Comparison of ENCODE assay signal across 25 cellular contexts in genomic region chr4:126242679-126243390, GRCh38.
DNase-seq lines count a peak whose midpoint lies in the region; ATAC-seq and TF ChIP-seq lines count a peak whose summit lies in the region.
"Had no signal": no experiment of that assay in that cellular context is flagged by ENCODE, and none has a peak within 500 bp of the region (broad histone marks: within the 10 kb centered on the region; RNA-seq: fewer than 3 reads in every experiment).

No MANE protein-coding gene starts in this region.

- no peak for DNase-seq in Right ventricle myocardium inferior (ENCODE audit: missing footprints)
- DNase-seq in cardiac septum (ENCODE audit: low spot score), result no peak
- peak; percentile 3 for DNase-seq in fibroblast of gingiva (ENCODE audit: low read depth)
- peak in 1 of 3 donors; percentile 36 for DNase-seq in right lobe of liver
- no peak for DNase-seq in COR-L47 (lab: John Stamatoyannopoulos, UW)
- no peak for DNase-seq in activated T-cell treated with anti-CD3 and anti-CD28 coated beads, Interleukin-2, amount 50 U/mL, for 24 hours
- DNase-seq in DMS79 treated with DMSO at 0.1 percent for 48 hours (lab: John Stamatoyannopoulos, UW), result no peak
- DNase-seq: activated CD4-positive, alpha-beta memory T cell treated with anti-CD3 and anti-CD28 coated beads for 36 hours; activated T-cell treated with anti-CD3 and anti-CD28 coated beads, Interleukin-2, amount 50 U/mL, for 4 hours; body of pancreas; cortex of kidney; GOT3; hippocampal formation; islet precursor cell; MV-4-11; NCI-H2029; NCI-H510A treated with DMSO at 0.1 percent for 48 hours; SHP77 treated with DMSO at 0.1 percent for 48 hours; stimulated activated naive B cell treated with anti-CD40 and anti-IgM and Interleukin-4, amounts not matched to agents 10 μg/mL and 1 μg/mL and 100 μg/mL, for 72 hours had no signal

- TF ChIP-seq CTCF in right lobe of liver (IDR thresholded peaks at IDR 0.05), result no peak

- no peak for TF ChIP-seq POLR2A in right lobe of liver (IDR thresholded peaks at IDR 0.05)

- no peaks in the 10 kb centered on the region for H3K27me3 Mint-ChIP-seq in activated T-cell treated with anti-CD3 and anti-CD28 coated beads, Interleukin-2, amount 50 U/mL, for 24 hours
- H3K27me3 Mint-ChIP-seq: activated CD4-positive, alpha-beta memory T cell treated with anti-CD3 and anti-CD28 coated beads for 36 hours; activated naive CD8-positive, alpha-beta T cell; memory B cell; natural killer cell treated with Interleukin-12 subunit alpha and Interleukin-12 subunit beta and Interleukin-15 and Interleukin-18, amount 100 ng/mL, for 72 hours; stimulated activated naive B cell treated with anti-CD40 and anti-IgM and Interleukin-4, amounts not matched to agents 10 μg/mL and 1 μg/mL and 100 μg/mL, for 72 hours had no signal

- no peak overlapping the region for H3K4me3 Mint-ChIP-seq in activated T-cell treated with anti-CD3 and anti-CD28 coated beads, Interleukin-2, amount 50 U/mL, for 24 hours
- H3K4me3 Mint-ChIP-seq: activated CD4-positive, alpha-beta memory T cell treated with anti-CD3 and anti-CD28 coated beads for 36 hours; activated naive CD8-positive, alpha-beta T cell; activated T-cell treated with anti-CD3 and anti-CD28 coated beads, Interleukin-2, amount 50 U/mL, for 4 hours; memory B cell; natural killer cell treated with Interleukin-12 subunit alpha and Interleukin-12 subunit beta and Interleukin-15 and Interleukin-18, amount 100 ng/mL, for 72 hours; stimulated activated naive B cell treated with anti-CD40 and anti-IgM and Interleukin-4, amounts not matched to agents 10 μg/mL and 1 μg/mL and 100 μg/mL, for 72 hours had no signal

- ATAC-seq in Right ventricle myocardium inferior (peak; percentile 92), right lobe of liver (peak; percentile 25 to 72 (median 40)), GM21528 (IDR thresholded peaks at IDR 0.05; ENCODE audit: low FRiP score, unreplicated experiment) (no peak)
- ATAC-seq: activated T-cell treated with anti-CD3 and anti-CD28 coated beads, Interleukin-2, amount 50 U/mL, for 4 hours; body of pancreas; natural killer cell treated with Interleukin-12 subunit alpha and Interleukin-12 subunit beta and Interleukin-15 and Interleukin-18, amount 100 ng/mL, for 72 hours; stimulated activated naive B cell treated with anti-CD40 and anti-IgM and Interleukin-4, amounts not matched to agents 10 μg/mL and 1 μg/mL and 100 μg/mL, for 72 hours had no signal

- H3K4me1 Mint-ChIP-seq in activated T-cell treated with anti-CD3 and anti-CD28 coated beads, Interleukin-2, amount 50 U/mL, for 24 hours (ENCODE audit: low read depth), result no peaks in the 10 kb centered on the region
- H3K4me1 Mint-ChIP-seq: memory B cell; stimulated activated naive B cell treated with anti-CD40 and anti-IgM and Interleukin-4, amounts not matched to agents 10 μg/mL and 1 μg/mL and 100 μg/mL, for 72 hours had no signal

- H3K27ac ChIP-seq in right lobe of liver, result no peak overlapping the region
- H3K27ac ChIP-seq: BLaER1 treated with 17β-estradiol and CSF1 and Interleukin-3, amounts not matched to agents 10 nM and 100 nM; body of pancreas; VCaP had no signal

- no peaks in the 10 kb centered on the region for H3K36me3 ChIP-seq in right lobe of liver
- H3K36me3 ChIP-seq: BLaER1 treated with 17β-estradiol and CSF1 and Interleukin-3, amounts not matched to agents 10 nM and 100 nM had no signal

- no peak overlapping the region for H3K4me3 ChIP-seq in right lobe of liver
- H3K4me3 ChIP-seq: BLaER1 treated with 17β-estradiol and CSF1 and Interleukin-3, amounts not matched to agents 10 nM and 100 nM; body of pancreas had no signal

- intact Hi-C loops in Right ventricle myocardium inferior (cut with DNase I) (no loop called here), cardiac septum (cut with DNase I) (loop anchor here (10.0 kb wide), 1 partner anchor 62 kb away; no protein-coding TSS in a partner anchor), right lobe of liver (cut with DNase I) (no loop called here)

- H3K9me3 Mint-ChIP-seq in activated T-cell treated with anti-CD3 and anti-CD28 coated beads, Interleukin-2, amount 50 U/mL, for 24 hours, result peaks cover 5% of the 10 kb centered on the region

- H3K9me3 ChIP-seq in right lobe of liver, result no peaks in the 10 kb centered on the region
- H3K9me3 ChIP-seq: body of pancreas had no signal

- H3K4me1 ChIP-seq in right lobe of liver, result no peaks in the 10 kb centered on the region
- H3K4me1 ChIP-seq: BLaER1 treated with 17β-estradiol and CSF1 and Interleukin-3, amounts not matched to agents 10 nM and 100 nM; body of pancreas had no signal

- H3K27ac Mint-ChIP-seq in activated T-cell treated with anti-CD3 and anti-CD28 coated beads, Interleukin-2, amount 50 U/mL, for 24 hours, result no peak overlapping the region
- H3K27ac Mint-ChIP-seq: activated CD4-positive, alpha-beta memory T cell treated with anti-CD3 and anti-CD28 coated beads for 36 hours; activated naive CD8-positive, alpha-beta T cell; memory B cell; natural killer cell treated with Interleukin-12 subunit alpha and Interleukin-12 subunit beta and Interleukin-15 and Interleukin-18, amount 100 ng/mL, for 72 hours; stimulated activated naive B cell treated with anti-CD40 and anti-IgM and Interleukin-4, amounts not matched to agents 10 μg/mL and 1 μg/mL and 100 μg/mL, for 72 hours had no signal

- H3K36me3 Mint-ChIP-seq in activated T-cell treated with anti-CD3 and anti-CD28 coated beads, Interleukin-2, amount 50 U/mL, for 24 hours (ENCODE audit: low read depth), result no peaks in the 10 kb centered on the region
- H3K36me3 Mint-ChIP-seq: activated CD4-positive, alpha-beta memory T cell treated with anti-CD3 and anti-CD28 coated beads for 36 hours; activated naive CD8-positive, alpha-beta T cell; memory B cell; stimulated activated naive B cell treated with anti-CD40 and anti-IgM and Interleukin-4, amounts not matched to agents 10 μg/mL and 1 μg/mL and 100 μg/mL, for 72 hours had no signal

- 46% methylated on average over 6 of the region's 7 CpGs for WGBS in right lobe of liver (ENCODE audit: insufficient coverage, low coverage, low lambda C conversion rate, missing lambda C conversion rate)

- H3K27me3 ChIP-seq in right lobe of liver, result no peaks in the 10 kb centered on the region
- H3K27me3 ChIP-seq: BLaER1 treated with 17β-estradiol and CSF1 and Interleukin-3, amounts not matched to agents 10 nM and 100 nM; body of pancreas had no signal
